8 cellular contexts compared by ENCODE assay signal in genomic region chr14:72925815-72926291, GRCh38. TPM values are rescaled to one million over a fixed set of nuclear protein-coding genes. Genes with fewer than 3 reads are reported as not detected.
DNase-seq lines count a peak whose midpoint lies in the region; ATAC-seq, FAIRE-seq and TF ChIP-seq lines count a peak whose summit lies in the region.

No MANE protein-coding gene starts in this region.

- TF ChIP-seq POLR2A in gastroesophageal sphincter (IDR thresholded peaks at IDR 0.05), result no peak

- no peaks in the 10 kb centered on the region for H3K27me3 ChIP-seq in SJCRH30
- H3K27me3 ChIP-seq in gastroesophageal sphincter, result no peaks in the 10 kb centered on the region

- no peak for TF ChIP-seq CTCF in gastroesophageal sphincter (IDR thresholded peaks at IDR 0.05)

- H3K9me3 ChIP-seq in SJCRH30 (replicated peaks) (no peaks in the 10 kb centered on the region), gastroesophageal sphincter (no peaks in the 10 kb centered on the region)

- WGBS in gastroesophageal sphincter (ENCODE audit: low coverage in 1 of 2), 2 donors, result no CpG with 5 or more reads among the region's 33 CpGs

- no peaks in the 10 kb centered on the region for H3K36me3 ChIP-seq in SJCRH30
- H3K36me3 ChIP-seq in gastroesophageal sphincter, result no peaks in the 10 kb centered on the region

- TF ChIP-seq EP300 in gastroesophageal sphincter (IDR thresholded peaks at IDR 0.05), result no peak

- DNase-seq in SJCRH30 (no peak), skeletal muscle cell (ENCODE audit: low read depth) (no peak), frontal cortex (ENCODE audit: low spot score in 2 of 2) (no peak), NCI-H1105 treated with DMSO at 0.1 percent for 48 hours (lab: John Stamatoyannopoulos, UW) (no peak)
- DNase-seq in stimulated activated CD4-positive, alpha-beta T cell treated with anti-CD3 and anti-CD28 coated beads, Interleukin-15, amount 100 ng/mL, for 24 hours, result no peak

- FAIRE-seq in frontal cortex (lab: Jason Lieb, UNC), result no peak

- H3K4me1 ChIP-seq in SJCRH30 (no peaks in the 10 kb centered on the region), gastroesophageal sphincter (peaks cover 0 to 20% (median 4%) of the 10 kb centered on the region in 3 donors)

- H3K4me3 ChIP-seq in GM08714 (ENCODE audit: low read length) (peak overlapping the region; percentile 58; the same call in 1 of the 2 replicates), SJCRH30 (peak overlapping the region; percentile 82), gastroesophageal sphincter (peak overlapping the region; percentile 70), skeletal muscle cell (ENCODE audit: low read depth, low read length) (peak overlapping the region; percentile 89)

- H3K27ac ChIP-seq in SJCRH30, result no peak overlapping the region
- H3K27ac ChIP-seq in gastroesophageal sphincter, result peak overlapping the region in 3 of 4 donors; percentile 79 to 81 (median 80)

- ATAC-seq in HG02571 (IDR thresholded peaks at IDR 0.05; ENCODE audit: unreplicated experiment) (peak; percentile 8), gastroesophageal sphincter (peak; percentile 51)

RNA-seq across cellular contexts. Expression of gene DCAF4, which starts 0.4 kb away (rescaled TPM):
- total RNA-seq in SJCRH30 (2014; rRNA removed; shearing (Covaris generic)), result 16.1 and 17.0 TPM in 2 replicates
- total RNA-seq in gastroesophageal sphincter (10 to 100 TPM in 3 of 4 donors, 1 to 10 TPM in 1; 9.0 to 22.6 (median 19.8) TPM), frontal cortex (9.4 TPM)

RNA-seq across cellular contexts. Expression of gene DPF3, which starts 32.0 kb away (rescaled TPM):
- total RNA-seq in SJCRH30 (2014; rRNA removed; shearing (Covaris generic)), result 0.25 and 0.79 TPM in 2 replicates
- total RNA-seq in gastroesophageal sphincter (1 to 10 TPM in 2 of 4 donors, under 1 TPM in 2; 0.13 to 4.4 (median 2.1) TPM), frontal cortex (5.7 TPM)
